In genomic region chr6:89745096-89745495, GRCh38 we compare ENCODE assay signal across 31 cellular contexts.
"Had no signal": no experiment of that assay in that cellular context is flagged by ENCODE, and none has a peak within 500 bp of the region (broad histone marks: within the 10 kb centered on the region; RNA-seq: fewer than 3 reads in every experiment).

No MANE protein-coding gene starts in this region.

- H3K27me3 Mint-ChIP-seq: activated CD4-positive, alpha-beta memory T cell treated with anti-CD3 and anti-CD28 coated beads for 36 hours; activated CD4-positive, alpha-beta T cell treated with anti-CD3 and anti-CD28 coated beads for 36 hours; activated CD4-positive, alpha-beta T cell treated with anti-CD3 and anti-CD28 coated beads, Interleukin-2, amount 10 ng/mL, durations not matched to agents 24 days and 14 days; activated CD8-positive, alpha-beta memory T cell treated with anti-CD3 and anti-CD28 coated beads, Interleukin-2, amount 10 ng/mL, durations not matched to agents 7 days and 5 days; activated naive CD4-positive, alpha-beta T cell treated with anti-CD3 and anti-CD28 coated beads, Interleukin-2, amount 50 U/mL, for 24 hours; activated naive CD8-positive, alpha-beta T cell treated with anti-CD3 and anti-CD28 coated beads for 36 hours; activated naive CD8-positive, alpha-beta T cell treated with anti-CD3 and anti-CD28 coated beads, Interleukin-2, amount 50 U/mL, for 24 hours; central memory CD8-positive, alpha-beta T cell had no signal

- H3K4me1 Mint-ChIP-seq: activated CD4-positive, alpha-beta T cell treated with anti-CD3 and anti-CD28 coated beads for 36 hours; activated CD4-positive, alpha-beta T cell treated with anti-CD3 and anti-CD28 coated beads, Interleukin-2, amount 10 ng/mL, durations not matched to agents 24 days and 14 days; activated naive CD4-positive, alpha-beta T cell treated with anti-CD3 and anti-CD28 coated beads, Interleukin-2, amount 50 U/mL, for 24 hours; activated naive CD8-positive, alpha-beta T cell treated with anti-CD3 and anti-CD28 coated beads for 36 hours; activated naive CD8-positive, alpha-beta T cell treated with anti-CD3 and anti-CD28 coated beads, Interleukin-2, amount 50 U/mL, for 24 hours; central memory CD8-positive, alpha-beta T cell had no signal

- H3K9me3 Mint-ChIP-seq: activated CD4-positive, alpha-beta memory T cell treated with anti-CD3 and anti-CD28 coated beads for 36 hours; activated CD4-positive, alpha-beta T cell treated with anti-CD3 and anti-CD28 coated beads, Interleukin-2, amount 10 ng/mL, durations not matched to agents 24 days and 14 days; activated naive CD4-positive, alpha-beta T cell treated with anti-CD3 and anti-CD28 coated beads for 36 hours; activated naive CD4-positive, alpha-beta T cell treated with anti-CD3 and anti-CD28 coated beads, Interleukin-2, amount 50 U/mL, for 24 hours; activated naive CD8-positive, alpha-beta T cell treated with anti-CD3 and anti-CD28 coated beads for 36 hours; activated naive CD8-positive, alpha-beta T cell treated with anti-CD3 and anti-CD28 coated beads, Interleukin-2, amount 50 U/mL, for 24 hours; activated T-helper 1 cell treated with anti-CD3 and anti-CD28 coated beads, Interleukin-12 subunit alpha, Interleukin-12 subunit beta, Interleukin-2, Interleukin-4 antibody, amounts not matched to agents 30 ng/mL and 10 ng/mL and 1 ng/mL, durations not matched to agents 14 hours and 24 hours and 36 hours; activated T-helper 2 cell treated with anti-CD3 and anti-CD28 coated beads, Interferon-gamma antibody, Interleukin-2, Interleukin-4, amounts not matched to agents 10 μg/mL and 5 μg/mL and 100 μg/mL, durations not matched to agents 14 hours and 24 hours and 36 hours; central memory CD8-positive, alpha-beta T cell had no signal

- H3K27ac Mint-ChIP-seq: activated CD4-positive, alpha-beta memory T cell treated with anti-CD3 and anti-CD28 coated beads for 36 hours; activated CD4-positive, alpha-beta T cell treated with anti-CD3 and anti-CD28 coated beads for 36 hours; activated CD4-positive, alpha-beta T cell treated with anti-CD3 and anti-CD28 coated beads, Interleukin-2, amount 10 ng/mL, durations not matched to agents 24 days and 14 days; activated CD8-positive, alpha-beta memory T cell treated with anti-CD3 and anti-CD28 coated beads, Interleukin-2, amount 10 ng/mL, durations not matched to agents 7 days and 5 days; activated CD8-positive, alpha-beta T cell treated with anti-CD3 and anti-CD28 coated beads, Interleukin-2, amount 10 ng/mL, durations not matched to agents 7 days and 5 days; activated naive CD4-positive, alpha-beta T cell treated with anti-CD3 and anti-CD28 coated beads for 36 hours; activated naive CD4-positive, alpha-beta T cell treated with anti-CD3 and anti-CD28 coated beads, Interleukin-2, amount 50 U/mL, for 24 hours; activated naive CD8-positive, alpha-beta T cell treated with anti-CD3 and anti-CD28 coated beads for 36 hours; activated naive CD8-positive, alpha-beta T cell treated with anti-CD3 and anti-CD28 coated beads, Interleukin-2, amount 50 U/mL, for 24 hours; activated T-helper 1 cell treated with anti-CD3 and anti-CD28 coated beads, Interleukin-12 subunit alpha, Interleukin-12 subunit beta, Interleukin-2, Interleukin-4 antibody, amounts not matched to agents 30 ng/mL and 10 ng/mL and 1 ng/mL, durations not matched to agents 14 hours and 24 hours and 36 hours; activated T-helper 2 cell treated with anti-CD3 and anti-CD28 coated beads, Interferon-gamma antibody, Interleukin-2, Interleukin-4, amounts not matched to agents 10 μg/mL and 5 μg/mL and 100 μg/mL, durations not matched to agents 14 hours and 24 hours and 36 hours had no signal

- H3K27ac ChIP-seq: adrenal gland, body of pancreas, heart left ventricle had no signal

- H3K27me3 ChIP-seq: adrenal gland, body of pancreas, esophagus squamous epithelium, heart left ventricle had no signal

- FAIRE-seq: endometrium, frontal cortex had no signal

- H3K4me1 ChIP-seq: adrenal gland, body of pancreas, heart left ventricle had no signal

- H3K9me3 ChIP-seq: adrenal gland, body of pancreas, esophagus squamous epithelium, heart left ventricle had no signal

- ATAC-seq: activated CD4-positive, alpha-beta T cell treated with anti-CD3 and anti-CD28 coated beads for 36 hours; activated CD8-positive, alpha-beta memory T cell treated with anti-CD3 and anti-CD28 coated beads, Interleukin-2, amount 10 ng/mL, durations not matched to agents 7 days and 5 days; activated CD8-positive, alpha-beta T cell treated with anti-CD3 and anti-CD28 coated beads, Interleukin-2, amount 10 ng/mL, durations not matched to agents 7 days and 5 days; activated naive CD8-positive, alpha-beta T cell treated with anti-CD3 and anti-CD28 coated beads, Interleukin-2, amount 50 U/mL, for 24 hours; body of pancreas; heart left ventricle had no signal

- DNase-seq: activated CD4-positive, alpha-beta memory T cell treated with anti-CD3 and anti-CD28 coated beads for 36 hours; activated CD4-positive, alpha-beta T cell treated with anti-CD3 and anti-CD28 coated beads for 36 hours; activated CD4-positive, alpha-beta T cell treated with anti-CD3 and anti-CD28 coated beads, Interleukin-2, amount 10 ng/mL, durations not matched to agents 24 days and 14 days; activated CD4-positive, CD25-positive, alpha-beta regulatory T cell; activated CD4-positive, CD25-positive, alpha-beta regulatory T cell treated with anti-CD3 and anti-CD28 coated beads, Interleukin-2, amount 50 U/mL, for 72 hours; activated CD8-positive, alpha-beta memory T cell treated with anti-CD3 and anti-CD28 coated beads, Interleukin-2, amount 10 ng/mL, durations not matched to agents 7 days and 5 days; activated CD8-positive, alpha-beta memory T cell treated with anti-CD3 and anti-CD28 coated beads, Interleukin-2, amount 50 U/mL, for 4 hours; activated CD8-positive, alpha-beta T cell treated with anti-CD3 and anti-CD28 coated beads, Interleukin-2, amount 10 ng/mL, durations not matched to agents 7 days and 5 days; activated effector memory CD4-positive, alpha-beta T cell treated with anti-CD3 and anti-CD28 coated beads, Interleukin-2, amount 50 U/mL, for 16 hours; activated naive CD4-positive, alpha-beta T cell treated with anti-CD3 and anti-CD28 coated beads for 36 hours; activated naive CD8-positive, alpha-beta T cell treated with anti-CD3 and anti-CD28 coated beads for 36 hours; activated naive CD8-positive, alpha-beta T cell treated with anti-CD3 and anti-CD28 coated beads, Interleukin-2, amount 50 U/mL, for 24 hours; activated T-cell treated with anti-CD3 and anti-CD28 coated beads, Interleukin-2, amount 50 U/mL, for 1 hour; activated T-cell treated with anti-CD3 and anti-CD28 coated beads, Interleukin-2, amount 50 U/mL, for 48 hours; adrenal gland; amygdala; aorta; body of pancreas; cortex of kidney; effector CD8-positive, alpha-beta T cell; erythroblast; esophagus squamous epithelium; glutamatergic neuron; heart left ventricle; T-helper 2 cell had no signal

- H3K4me3 Mint-ChIP-seq: activated CD4-positive, alpha-beta memory T cell treated with anti-CD3 and anti-CD28 coated beads for 36 hours; activated CD4-positive, alpha-beta T cell treated with anti-CD3 and anti-CD28 coated beads for 36 hours; activated CD4-positive, alpha-beta T cell treated with anti-CD3 and anti-CD28 coated beads, Interleukin-2, amount 10 ng/mL, durations not matched to agents 24 days and 14 days; activated CD8-positive, alpha-beta memory T cell treated with anti-CD3 and anti-CD28 coated beads, Interleukin-2, amount 10 ng/mL, durations not matched to agents 7 days and 5 days; activated CD8-positive, alpha-beta T cell treated with anti-CD3 and anti-CD28 coated beads, Interleukin-2, amount 10 ng/mL, durations not matched to agents 7 days and 5 days; activated naive CD4-positive, alpha-beta T cell treated with anti-CD3 and anti-CD28 coated beads for 36 hours; activated naive CD4-positive, alpha-beta T cell treated with anti-CD3 and anti-CD28 coated beads, Interleukin-2, amount 50 U/mL, for 24 hours; activated naive CD8-positive, alpha-beta T cell treated with anti-CD3 and anti-CD28 coated beads for 36 hours; activated naive CD8-positive, alpha-beta T cell treated with anti-CD3 and anti-CD28 coated beads, Interleukin-2, amount 50 U/mL, for 24 hours; activated T-helper 1 cell treated with anti-CD3 and anti-CD28 coated beads, Interleukin-12 subunit alpha, Interleukin-12 subunit beta, Interleukin-2, Interleukin-4 antibody, amounts not matched to agents 30 ng/mL and 10 ng/mL and 1 ng/mL, durations not matched to agents 14 hours and 24 hours and 36 hours; central memory CD8-positive, alpha-beta T cell had no signal

- H3K4me3 ChIP-seq: adrenal gland, body of pancreas, esophagus squamous epithelium, heart left ventricle had no signal
